Comparison of ENCODE assay signal across 1 cellular context in the genomic region with DNA sequence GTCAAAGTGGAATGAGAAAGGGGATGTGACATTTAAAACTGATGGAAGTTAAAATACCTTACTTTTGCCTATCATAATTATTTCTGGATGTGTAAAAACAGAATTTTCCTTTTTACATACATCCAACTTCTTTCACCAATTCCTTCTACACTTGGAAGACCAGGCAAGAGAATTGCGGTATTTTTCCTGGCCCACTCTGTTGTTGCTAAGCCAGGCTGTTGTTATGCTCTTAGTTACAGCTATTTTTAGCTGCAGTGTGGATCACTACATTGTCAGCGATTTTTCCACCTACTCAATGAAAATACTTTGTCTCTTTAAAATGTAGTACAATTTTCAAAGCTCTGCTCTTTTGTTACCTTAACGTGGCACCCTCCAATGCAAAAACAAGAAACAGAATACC.
TF ChIP-seq lines count a peak whose summit lies in the region.

No MANE protein-coding gene starts in this region.

TF ChIP-seq in GM23338, 12 proteins besides CTCF, POLR2A, EP300 and RAD21:
- TF ChIP-seq ZNF462 (CRISPR knock-in tag; IDR thresholded peaks at IDR 0.05) (no peak), REST (IDR thresholded peaks at IDR 0.05; ENCODE audit: unreplicated experiment) (no peak), JUNB (IDR thresholded peaks at IDR 0.05; ENCODE audit: unreplicated experiment) (no peak), ZNF331 (CRISPR knock-in tag; IDR thresholded peaks at IDR 0.05; ENCODE audit: low read depth) (no peak), EZH2phosphoT487 (IDR thresholded peaks at IDR 0.05; ENCODE audit: unreplicated experiment) (no peak), POLR2AphosphoS5 (IDR thresholded peaks at IDR 0.05; ENCODE audit: low read depth) (no peak), NANOG (IDR thresholded peaks at IDR 0.05; ENCODE audit: borderline replicate concordance) (no peak), ZNF114 (CRISPR knock-in tag; IDR thresholded peaks at IDR 0.05) (no peak), EZH2 (IDR thresholded peaks at IDR 0.05; ENCODE audit: low read depth, unreplicated experiment) (no peak), STAT1 (IDR thresholded peaks at IDR 0.05; ENCODE audit: unreplicated experiment) (no peak), CREB1 (CRISPR knock-in tag; IDR thresholded peaks at IDR 0.05; ENCODE audit: low read depth) (no peak)
- TF ChIP-seq, protein P1, sequence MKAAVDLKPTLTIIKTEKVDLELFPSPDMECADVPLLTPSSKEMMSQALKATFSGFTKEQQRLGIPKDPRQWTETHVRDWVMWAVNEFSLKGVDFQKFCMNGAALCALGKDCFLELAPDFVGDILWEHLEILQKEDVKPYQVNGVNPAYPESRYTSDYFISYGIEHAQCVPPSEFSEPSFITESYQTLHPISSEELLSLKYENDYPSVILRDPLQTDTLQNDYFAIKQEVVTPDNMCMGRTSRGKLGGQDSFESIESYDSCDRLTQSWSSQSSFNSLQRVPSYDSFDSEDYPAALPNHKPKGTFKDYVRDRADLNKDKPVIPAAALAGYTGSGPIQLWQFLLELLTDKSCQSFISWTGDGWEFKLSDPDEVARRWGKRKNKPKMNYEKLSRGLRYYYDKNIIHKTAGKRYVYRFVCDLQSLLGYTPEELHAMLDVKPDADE (IDR thresholded peaks at IDR 0.05) = no peak
